ENCODE assay signal across 8 cellular contexts in genomic region chr15:99450896-99451358, GRCh38.
DNase-seq lines count a peak whose midpoint lies in the region; ATAC-seq and TF ChIP-seq lines count a peak whose summit lies in the region.

No MANE protein-coding gene starts in this region.

- H3K27me3 ChIP-seq in H7 (ENCODE audit: control insufficient read depth, insufficient read depth, low read length): no peaks in the 10 kb centered on the region
- H3K27me3 ChIP-seq in body of pancreas: no peaks in the 10 kb centered on the region
- H3K27me3 ChIP-seq in lung (ENCODE audit: control insufficient read depth, insufficient read depth): no peaks in the 10 kb centered on the region

- intact Hi-C loops in body of pancreas (cut with DNase I): no loop called here

- peak overlapping the region; percentile 76 for H3K4me3 Mint-ChIP-seq in T-helper 2 cell treated with Interferon-gamma antibody and Interleukin-4, amounts not matched to agents 5 μg/mL and 100 μg/mL, for 36 hours
- H3K4me3 Mint-ChIP-seq in stimulated activated effector memory CD8-positive, alpha-beta T cell treated with anti-CD3 and anti-CD28 coated beads, Interleukin-12 subunit alpha, Interleukin-12 subunit beta, amount 100 ng/mL, for 72 hours: peak overlapping the region; percentile 52

- H3K27ac ChIP-seq in body of pancreas (peak overlapping the region in 2 of 4 donors; percentile 39 to 58), lung (ENCODE audit: low read depth in 1 of 2, low read length in 1 of 2) (peak overlapping the region; percentile 70 to 92)

- 55 to 75% methylated on average over 14 of the region's 14 CpGs for whole genome bisulfite sequencing in body of pancreas, 2 donors
- WGBS in lung, 2 donors: 21 to 37% methylated on average over 14 of the region's 14 CpGs

- no peaks in the 10 kb centered on the region for H3K9me3 Mint-ChIP-seq in T-helper 2 cell treated with Interferon-gamma antibody and Interleukin-4, amounts not matched to agents 5 μg/mL and 100 μg/mL, for 36 hours
- H3K9me3 Mint-ChIP-seq in stimulated activated effector memory CD8-positive, alpha-beta T cell treated with anti-CD3 and anti-CD28 coated beads, Interleukin-12 subunit alpha, Interleukin-12 subunit beta, amount 100 ng/mL, for 72 hours: no peaks in the 10 kb centered on the region

- no peak for TF ChIP-seq POLR2A in body of pancreas (IDR thresholded peaks at IDR 0.05)

- peak overlapping the region; percentile 74 for H3K27ac Mint-ChIP-seq in T-helper 2 cell treated with Interferon-gamma antibody and Interleukin-4, amounts not matched to agents 5 μg/mL and 100 μg/mL, for 36 hours
- no peak overlapping the region for H3K27ac Mint-ChIP-seq in stimulated activated effector memory CD8-positive, alpha-beta T cell treated with anti-CD3 and anti-CD28 coated beads, Interleukin-12 subunit alpha, Interleukin-12 subunit beta, amount 100 ng/mL, for 72 hours

- H3K4me3 ChIP-seq in H7 (ENCODE audit: insufficient read depth, low read depth, low read length) (no peak overlapping the region), body of pancreas (no peak overlapping the region), lung (no peak overlapping the region)

- TF ChIP-seq CTCF in body of pancreas (IDR thresholded peaks at IDR 0.05) (no peak), lung (IDR thresholded peaks at IDR 0.05; ENCODE audit: control extremely low read depth, extremely low read depth) (no peak)

- no peaks in the 10 kb centered on the region for H3K36me3 Mint-ChIP-seq in T-helper 2 cell treated with Interferon-gamma antibody and Interleukin-4, amounts not matched to agents 5 μg/mL and 100 μg/mL, for 36 hours (ENCODE audit: low read depth)
- no peaks in the 10 kb centered on the region for H3K36me3 Mint-ChIP-seq in stimulated activated effector memory CD8-positive, alpha-beta T cell treated with anti-CD3 and anti-CD28 coated beads, Interleukin-12 subunit alpha, Interleukin-12 subunit beta, amount 100 ng/mL, for 72 hours

- H3K4me1 Mint-ChIP-seq in T-helper 2 cell treated with Interferon-gamma antibody and Interleukin-4, amounts not matched to agents 5 μg/mL and 100 μg/mL, for 36 hours (ENCODE audit: low read depth): peaks cover 31% of the 10 kb centered on the region
- peaks cover 27% of the 10 kb centered on the region for H3K4me1 Mint-ChIP-seq in stimulated activated effector memory CD8-positive, alpha-beta T cell treated with anti-CD3 and anti-CD28 coated beads, Interleukin-12 subunit alpha, Interleukin-12 subunit beta, amount 100 ng/mL, for 72 hours

- H3K9me3 ChIP-seq in body of pancreas (no peaks in the 10 kb centered on the region), lung (ENCODE audit: control insufficient read depth in 2 of 2, insufficient read depth in 1 of 2, low read length in 1 of 2) (no peaks in the 10 kb centered on the region)

- DNase-seq in H7 (peak; percentile 17), body of pancreas (peak in 3 of 4 donors; percentile 41 to 73 (median 48)), lung (ENCODE audit: low spot score) (peak; percentile 54), NCI-H2107 treated with DMSO at 0.1 percent for 48 hours (lab: John Stamatoyannopoulos, UW; ENCODE audit: unreplicated experiment) (no peak), NCI-H524 treated with DMSO at 0.1 percent for 48 hours (lab: John Stamatoyannopoulos, UW) (no peak)
- DNase-seq in T-helper 2 cell treated with Interferon-gamma antibody and Interleukin-4, amounts not matched to agents 5 μg/mL and 100 μg/mL, for 36 hours (ENCODE audit: low spot score): peak; percentile 60
- DNase-seq in stimulated activated effector memory CD8-positive, alpha-beta T cell treated with anti-CD3 and anti-CD28 coated beads, Interleukin-12 subunit alpha, Interleukin-12 subunit beta, amount 100 ng/mL, for 72 hours (ENCODE audit: low spot score in 2 of 2): no peak

- H3K4me1 ChIP-seq in body of pancreas: peaks cover 22% of the 10 kb centered on the region
- H3K4me1 ChIP-seq in lung (ENCODE audit: control insufficient read depth in 2 of 2, insufficient read depth in 2 of 2, low read length in 2 of 2): peaks cover 32 to 51% of the 10 kb centered on the region in 2 donors

- H3K27me3 Mint-ChIP-seq in T-helper 2 cell treated with Interferon-gamma antibody and Interleukin-4, amounts not matched to agents 5 μg/mL and 100 μg/mL, for 36 hours (ENCODE audit: low read depth): no peaks in the 10 kb centered on the region

- no peaks in the 10 kb centered on the region for H3K36me3 ChIP-seq in H7 (replicated peaks; ENCODE audit: control insufficient read depth, insufficient read depth, low read length)
- no peaks in the 10 kb centered on the region for H3K36me3 ChIP-seq in body of pancreas (replicated peaks in 1 of 2; ENCODE audit: insufficient read depth in 1 of 2, low read depth in 2 of 2)
- H3K36me3 ChIP-seq in lung (ENCODE audit: control insufficient read depth in 2 of 2, insufficient read depth in 2 of 2, low read length in 2 of 2): no peaks in the 10 kb centered on the region

- ATAC-seq in body of pancreas: peak; percentile 45
- no peak for ATAC-seq in lung (ENCODE audit: insufficient read depth, low FRiP score)
- peak; percentile 79 for ATAC-seq in stimulated activated effector memory CD8-positive, alpha-beta T cell treated with anti-CD3 and anti-CD28 coated beads, Interleukin-12 subunit alpha, Interleukin-12 subunit beta, amount 100 ng/mL, for 72 hours
- ATAC-seq in HG02852 (IDR thresholded peaks at IDR 0.05; ENCODE audit: unreplicated experiment): no peak

Comparison
In these comparisons a context has a peak if more than half of its experiments do, and no peak if none do; other contexts are left out.
1. DNase-seq: peak in H7 (single experiment), T-helper 2 cell treated with Interferon-gamma antibody and Interleukin-4, amounts not matched to agents 5 μg/mL and 100 μg/mL, for 36 hours (single experiment), body of pancreas (3 of 4) and lung (single experiment); none in stimulated activated effector memory CD8-positive, alpha-beta T cell treated with anti-CD3 and anti-CD28 coated beads, Interleukin-12 subunit alpha, Interleukin-12 subunit beta, amount 100 ng/mL, for 72 hours (0 of 2), NCI-H2107 treated with DMSO at 0.1 percent for 48 hours (single experiment) and NCI-H524 treated with DMSO at 0.1 percent for 48 hours (single experiment).
2. ATAC-seq: peak in body of pancreas (single experiment) and stimulated activated effector memory CD8-positive, alpha-beta T cell treated with anti-CD3 and anti-CD28 coated beads, Interleukin-12 subunit alpha, Interleukin-12 subunit beta, amount 100 ng/mL, for 72 hours (single experiment); none in lung (single experiment) and HG02852 (single experiment).